In genomic region chr21:37061926-37062591, GRCh38 we compare ENCODE assay signal across 1 cellular context.
A peak's percentile ranks its signal among the peaks of the same experiment; 100 is the strongest.
TF ChIP-seq lines count a peak whose summit lies in the region.

No MANE protein-coding gene starts in this region.

TF ChIP-seq in K562, 482 proteins besides CTCF, POLR2A, EP300 and RAD21:
- no peak for TF ChIP-seq FOXA1 (IDR thresholded peaks at IDR 0.05; ENCODE audit: borderline replicate concordance)
- TF ChIP-seq KDM5B (IDR thresholded peaks at IDR 0.05; ENCODE audit: insufficient replicate concordance, low read depth, low read length): peak; percentile 30
